ENCODE assay signal across 9 cellular contexts in genomic region chr6:15400572-15401004, GRCh38.
DNase-seq lines count a peak whose midpoint lies in the region; ATAC-seq and TF ChIP-seq lines count a peak whose summit lies in the region.
"Had no signal": no experiment of that assay in that cellular context is flagged by ENCODE, and none has a peak within 500 bp of the region (broad histone marks: within the 10 kb centered on the region; RNA-seq: fewer than 3 reads in every experiment).

No MANE protein-coding gene starts in this region.

- peak; percentile 51 for DNase-seq in activated CD4-positive, alpha-beta T cell treated with anti-CD3 and anti-CD28 coated beads for 48 hours
- DNase-seq in activated CD4-positive, alpha-beta T cell treated with anti-CD3 and anti-CD28 coated beads, Interleukin-2, amount 50 U/mL, for 4 hours = no peak
- DNase-seq in memory B cell (ENCODE audit: low spot score in 2 of 2) (no peak), NCI-H345 (lab: John Stamatoyannopoulos, UW) (no peak)
- DNase-seq in activated CD4-positive, CD25-positive, alpha-beta regulatory T cell (lab: John Stamatoyannopoulos, UW) = no peak
- DNase-seq: DND-41 had no signal

- peaks cover 56% of the 10 kb centered on the region for H3K4me1 Mint-ChIP-seq in memory B cell

- no peaks in the 10 kb centered on the region for H3K27me3 Mint-ChIP-seq in memory B cell

- H3K4me3 Mint-ChIP-seq in memory B cell = peak overlapping the region; percentile 63

- no peaks in the 10 kb centered on the region for H3K9me3 Mint-ChIP-seq in memory B cell

- no peaks in the 10 kb centered on the region for H3K36me3 ChIP-seq in thymus (ENCODE audit: control insufficient read depth, insufficient read depth)

- no peak overlapping the region for H3K27ac Mint-ChIP-seq in memory B cell

- H3K27me3 ChIP-seq in thymus (ENCODE audit: control insufficient read depth, insufficient read depth) = no peaks in the 10 kb centered on the region

- peak overlapping the region; percentile 70 for H3K27ac ChIP-seq in cingulate gyrus (ENCODE audit: low read depth, low read length)
- peak overlapping the region; percentile 36 for H3K27ac ChIP-seq in thymus (ENCODE audit: low read depth)

- H3K9me3 ChIP-seq in thymus (ENCODE audit: control insufficient read depth) = no peaks in the 10 kb centered on the region

- H3K4me3 ChIP-seq in thymus (ENCODE audit: low read length) = peak overlapping the region; percentile 3

- peak; percentile 45 for ATAC-seq in memory B cell (ENCODE audit: low read depth)

- H3K4me1 ChIP-seq in thymus (ENCODE audit: control insufficient read depth, insufficient read depth, low read length) = peaks cover 23% of the 10 kb centered on the region

- H3K36me3 Mint-ChIP-seq in memory B cell = no peaks in the 10 kb centered on the region

- WGBS in thymus = 22% methylated on average over 14 of the region's 14 CpGs

TF ChIP-seq in PFSK-1, 5 proteins besides CTCF, POLR2A, EP300 and RAD21:
- TF ChIP-seq TAF1 (IDR thresholded peaks at IDR 0.05; ENCODE audit: borderline replicate concordance, insufficient read depth, low read length) = no peak
- TF ChIP-seq FOXP2 (optimal IDR thresholded peaks at IDR 0.05; ENCODE audit: borderline replicate concordance, extremely low read depth, extremely low read length, insufficient read depth) = peak; percentile 99
- no peak for TF ChIP-seq REST (IDR thresholded peaks at IDR 0.05; ENCODE audit: insufficient read depth in 1 of 2, low read depth in 2 of 2, low read length in 2 of 2)
- TF ChIP-seq SIN3A (IDR thresholded peaks at IDR 0.05; ENCODE audit: borderline replicate concordance, insufficient read depth, low read length) = 0 out of 2 replicates have a peak, but pooled peaks have one; percentile 29
- TF ChIP-seq POLR2AphosphoS5 (IDR thresholded peaks at IDR 0.05; ENCODE audit: low read depth, low read length) = no peak
